ENCODE assay signal across 8 cellular contexts in genomic region chr17:82238562-82239201, GRCh38. TPM values are rescaled to one million over a fixed set of nuclear protein-coding genes. Genes with fewer than 3 reads are reported as not detected.
DNase-seq lines count a peak whose midpoint lies in the region; ATAC-seq and TF ChIP-seq lines count a peak whose summit lies in the region.

No MANE protein-coding gene starts in this region.

- peaks cover 98 to 100% (median 100%) of the 10 kb centered on the region in 11 experiments for H4K20me1 ChIP-seq in BLaER1 treated with 17β-estradiol and CSF1 and Interleukin-3, amounts not matched to agents 10 nM and 100 nM

- peak; percentile 76 for DNase-seq in activated CD4-positive, alpha-beta T cell treated with anti-CD3 and anti-CD28 coated beads, Interleukin-2, amount 50 U/mL, for 1 hour
- DNase-seq in dorsolateral prefrontal cortex (peak in 7 of 10 donors; percentile 73 to 89 (median 75)), myocyte (ENCODE audit: low read depth) (peak; percentile 60), stomach (peak; percentile 90)

- TF ChIP-seq POLR2A in stomach (IDR thresholded peaks at IDR 0.05) (no peak), GM18505 (IDR thresholded peaks at IDR 0.05; ENCODE audit: borderline replicate concordance, extremely low read depth, insufficient read depth, insufficient read length) (no peak)

- H3K4me2 ChIP-seq in BLaER1 treated with 17β-estradiol and CSF1 and Interleukin-3, amounts not matched to agents 10 nM and 100 nM = peak overlapping the region; percentile 87 to 100 (median 97)

- H3K9me3 ChIP-seq in BLaER1 treated with 17β-estradiol and CSF1 and Interleukin-3, amounts not matched to agents 10 nM and 100 nM (replicated peaks in 1 of 11) = no peaks in the 10 kb centered on the region
- H3K9me3 ChIP-seq in KOPT-K1 (ENCODE audit: insufficient read depth, low read length, poor library complexity, severe bottlenecking) = no peaks in the 10 kb centered on the region
- H3K9me3 ChIP-seq in stomach = no peaks in the 10 kb centered on the region

- peaks cover 89 to 99% (median 98%) of the 10 kb centered on the region in 10 experiments for H3K4me1 ChIP-seq in BLaER1 treated with 17β-estradiol and CSF1 and Interleukin-3, amounts not matched to agents 10 nM and 100 nM
- H3K4me1 ChIP-seq in stomach = peaks cover 82 to 100% (median 93%) of the 10 kb centered on the region in 4 donors

- WGBS in stomach, 5 donors = 7 to 24% (median 15%) methylated on average over 15 to 33 of the region's 33 CpGs

- H3K27ac ChIP-seq in BLaER1 treated with 17β-estradiol and CSF1 and Interleukin-3, amounts not matched to agents 10 nM and 100 nM = peak overlapping the region in 9 of 11 experiments; percentile 23 to 77 (median 53); a peak in 16 of 22 replicates
- peak overlapping the region; percentile 60 for H3K27ac ChIP-seq in KOPT-K1 (ENCODE audit: low read depth, low read length, poor library complexity, severe bottlenecking)
- peak overlapping the region in 55 of 59 donors; percentile 13 to 90 (median 72) for H3K27ac ChIP-seq in dorsolateral prefrontal cortex
- peak overlapping the region; percentile 67 to 86 (median 77) for H3K27ac ChIP-seq in stomach

- H3K9ac ChIP-seq in BLaER1 treated with 17β-estradiol and CSF1 and Interleukin-3, amounts not matched to agents 10 nM and 100 nM = peak overlapping the region in 10 of 11 experiments; percentile 29 to 74 (median 63); a peak in 19 of 22 replicates

- H3K36me3 ChIP-seq in BLaER1 treated with 17β-estradiol and CSF1 and Interleukin-3, amounts not matched to agents 10 nM and 100 nM = peaks cover 23 to 83% (median 60%) of the 10 kb centered on the region in 11 experiments
- H3K36me3 ChIP-seq in KOPT-K1 (ENCODE audit: insufficient read depth, low read length) (peaks cover 44% of the 10 kb centered on the region), stomach (peaks cover 18 to 68% (median 39%) of the 10 kb centered on the region in 4 donors)

- no peaks in the 10 kb centered on the region for H3K27me3 ChIP-seq in BLaER1 treated with 17β-estradiol and CSF1 and Interleukin-3, amounts not matched to agents 10 nM and 100 nM
- no peaks in the 10 kb centered on the region for H3K27me3 ChIP-seq in dorsolateral prefrontal cortex
- no peaks in the 10 kb centered on the region for H3K27me3 ChIP-seq in stomach

- intact Hi-C loops in dorsolateral prefrontal cortex (cut with DNase I) (loop anchor here (2.0 to 5.0 kb wide), 3 partner anchors 58 to 174 kb away; no protein-coding TSS in a partner anchor), stomach (cut with DNase I; ENCODE audit: low total_unique reads) (no loop called here)

- ATAC-seq in HG03025 (IDR thresholded peaks at IDR 0.05; ENCODE audit: low FRiP score, unreplicated experiment) (no peak), GM18505 (IDR thresholded peaks at IDR 0.05; ENCODE audit: unreplicated experiment) (no peak)

- no peak for TF ChIP-seq EP300 in stomach (IDR thresholded peaks at IDR 0.05)

- H3K4me3 ChIP-seq in BLaER1 treated with 17β-estradiol and CSF1 and Interleukin-3, amounts not matched to agents 10 nM and 100 nM = peak overlapping the region; percentile 9 to 99 (median 38); a peak in 17 of 20 replicates
- H3K4me3 ChIP-seq in dorsolateral prefrontal cortex = peak overlapping the region in 28 of 59 donors; percentile 2 to 33 (median 16)
- H3K4me3 ChIP-seq in stomach = peak overlapping the region; percentile 8 to 28 (median 22)

- TF ChIP-seq CTCF in dorsolateral prefrontal cortex (IDR thresholded peaks at IDR 0.05 in 54 of 56, conservative IDR thresholded peaks at IDR 0.05 in 2 of 56; ENCODE audit: low read depth in 1 of 56, partially characterized antibody in 56 of 56) (peak in 1 of 56 donors; percentile 14), stomach (IDR thresholded peaks at IDR 0.05) (no peak)

RNA-seq across cellular contexts. Expression of gene SLC16A3, which starts 9.8 kb away (rescaled TPM):
- total RNA-seq in dorsolateral prefrontal cortex (10 to 100 TPM in 76 of 120 experiments, 1 to 10 TPM in 44; 4.8 to 45.0 (median 12.2) TPM), myocyte (94.9 and 164 TPM in 2 replicates), stomach (10 to 100 TPM; 29.2 to 87.9 (median 53.3) TPM)
- 261 TPM for polyA plus RNA-seq in myocyte (2012)
- 10 to 100 TPM in 2 of 3 donors, 1 to 10 TPM in 1; 4.9 to 39.8 (median 20.4) TPM for polyA plus RNA-seq in stomach

RNA-seq across cellular contexts. Expression of gene CCDC57, which starts 26.0 kb away (rescaled TPM):
- total RNA-seq in dorsolateral prefrontal cortex (100 to 1,000 TPM in 17 of 120 experiments, 10 to 100 TPM in 103; 38.5 to 134 (median 72.6) TPM), myocyte (7.9 and 11.3 TPM in 2 replicates), stomach (100 to 1,000 TPM in 1 of 5 donors, 10 to 100 TPM in 4; 43.9 to 166 (median 90.6) TPM)
- 25.5 TPM for polyA plus RNA-seq in myocyte (2012)
- polyA plus RNA-seq in stomach = 10 to 100 TPM; 50.9 to 75.5 (median 72.5) TPM

RNA-seq across cellular contexts. Expression of gene CSNK1D, which starts 34.8 kb away (rescaled TPM):
- total RNA-seq in dorsolateral prefrontal cortex (100 to 1,000 TPM in 117 of 120 experiments, 10 to 100 TPM in 3; 96.2 to 160 (median 125) TPM), myocyte (29.0 and 37.1 TPM in 2 replicates), stomach (100 to 1,000 TPM in 4 of 5 donors, 10 to 100 TPM in 1; 58.0 to 180 (median 140) TPM)
- polyA plus RNA-seq in myocyte (2012) = 106 TPM
- 10 to 100 TPM; 55.9 to 66.7 (median 65.4) TPM for polyA plus RNA-seq in stomach
